In the genomic region with DNA sequence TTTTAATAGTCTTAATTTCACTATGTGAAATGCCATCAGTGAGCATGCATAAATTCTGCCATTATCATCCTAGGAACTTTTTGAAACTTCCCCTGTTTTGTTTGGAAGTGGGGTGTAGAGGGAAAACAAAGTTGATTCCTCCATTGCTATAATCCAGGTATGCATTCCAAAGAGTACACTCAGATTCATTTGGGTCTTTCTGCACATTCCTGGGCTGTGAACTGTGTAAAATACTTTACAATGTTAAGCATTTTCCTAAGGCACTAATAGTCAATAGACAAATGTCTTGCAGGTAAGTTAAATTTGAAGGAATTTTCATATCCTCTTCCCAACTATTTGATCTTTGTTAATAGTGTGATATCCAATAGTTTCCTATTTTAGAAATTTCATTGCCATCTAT, we compare ENCODE assay signal across 1 cellular context.
TF ChIP-seq lines count a peak whose summit lies in the region.

No MANE protein-coding gene starts in this region.

TF ChIP-seq in HCT116, 20 proteins besides CTCF, POLR2A, EP300 and RAD21 (continued from another document):
- TF ChIP-seq, protein P1, sequence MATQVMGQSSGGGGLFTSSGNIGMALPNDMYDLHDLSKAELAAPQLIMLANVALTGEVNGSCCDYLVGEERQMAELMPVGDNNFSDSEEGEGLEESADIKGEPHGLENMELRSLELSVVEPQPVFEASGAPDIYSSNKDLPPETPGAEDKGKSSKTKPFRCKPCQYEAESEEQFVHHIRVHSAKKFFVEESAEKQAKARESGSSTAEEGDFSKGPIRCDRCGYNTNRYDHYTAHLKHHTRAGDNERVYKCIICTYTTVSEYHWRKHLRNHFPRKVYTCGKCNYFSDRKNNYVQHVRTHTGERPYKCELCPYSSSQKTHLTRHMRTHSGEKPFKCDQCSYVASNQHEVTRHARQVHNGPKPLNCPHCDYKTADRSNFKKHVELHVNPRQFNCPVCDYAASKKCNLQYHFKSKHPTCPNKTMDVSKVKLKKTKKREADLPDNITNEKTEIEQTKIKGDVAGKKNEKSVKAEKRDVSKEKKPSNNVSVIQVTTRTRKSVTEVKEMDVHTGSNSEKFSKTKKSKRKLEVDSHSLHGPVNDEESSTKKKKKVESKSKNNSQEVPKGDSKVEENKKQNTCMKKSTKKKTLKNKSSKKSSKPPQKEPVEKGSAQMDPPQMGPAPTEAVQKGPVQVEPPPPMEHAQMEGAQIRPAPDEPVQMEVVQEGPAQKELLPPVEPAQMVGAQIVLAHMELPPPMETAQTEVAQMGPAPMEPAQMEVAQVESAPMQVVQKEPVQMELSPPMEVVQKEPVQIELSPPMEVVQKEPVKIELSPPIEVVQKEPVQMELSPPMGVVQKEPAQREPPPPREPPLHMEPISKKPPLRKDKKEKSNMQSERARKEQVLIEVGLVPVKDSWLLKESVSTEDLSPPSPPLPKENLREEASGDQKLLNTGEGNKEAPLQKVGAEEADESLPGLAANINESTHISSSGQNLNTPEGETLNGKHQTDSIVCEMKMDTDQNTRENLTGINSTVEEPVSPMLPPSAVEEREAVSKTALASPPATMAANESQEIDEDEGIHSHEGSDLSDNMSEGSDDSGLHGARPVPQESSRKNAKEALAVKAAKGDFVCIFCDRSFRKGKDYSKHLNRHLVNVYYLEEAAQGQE (IDR thresholded peaks at IDR 0.05; ENCODE audit: low read depth): no peak
- no peak for TF ChIP-seq FOSL1 (IDR thresholded peaks at IDR 0.05; ENCODE audit: low read depth)
- no peak for TF ChIP-seq ELF1 (IDR thresholded peaks at IDR 0.05; ENCODE audit: borderline replicate concordance, low read depth)
- no peak for TF ChIP-seq YY1 (IDR thresholded peaks at IDR 0.05; ENCODE audit: extremely low read depth, insufficient replicate concordance, low read depth, low read length)
- TF ChIP-seq ZFX (IDR thresholded peaks at IDR 0.05): no peak
- no peak for TF ChIP-seq EZH2phosphoT487 (IDR thresholded peaks at IDR 0.05; ENCODE audit: borderline replicate concordance)
- TF ChIP-seq EZH2 (IDR thresholded peaks at IDR 0.05): no peak
- TF ChIP-seq TCF7L2 (IDR thresholded peaks at IDR 0.05; ENCODE audit: borderline replicate concordance, extremely low read depth, insufficient read depth, insufficient read length): no peak
- no peak for TF ChIP-seq SP1 (IDR thresholded peaks at IDR 0.05; ENCODE audit: low read depth)
- no peak for TF ChIP-seq CEBPB (IDR thresholded peaks at IDR 0.05; ENCODE audit: low read depth)
- no peak for TF ChIP-seq POLR2AphosphoS5 (IDR thresholded peaks at IDR 0.05; ENCODE audit: low read depth, low read length)
- TF ChIP-seq, protein P2, sequence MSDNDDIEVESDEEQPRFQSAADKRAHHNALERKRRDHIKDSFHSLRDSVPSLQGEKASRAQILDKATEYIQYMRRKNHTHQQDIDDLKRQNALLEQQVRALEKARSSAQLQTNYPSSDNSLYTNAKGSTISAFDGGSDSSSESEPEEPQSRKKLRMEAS (IDR thresholded peaks at IDR 0.05): no peak
TF ChIP-seq in HCT116: peak in this region for 0.
